Comparison of ENCODE assay signal across 14 cellular contexts in genomic region chr11:67408437-67409200, GRCh38. TPM values are rescaled to one million over a fixed set of nuclear protein-coding genes. Genes with fewer than 3 reads are reported as not detected.
DNase-seq lines count a peak whose midpoint lies in the region; ATAC-seq and TF ChIP-seq lines count a peak whose summit lies in the region.
"Had no signal": no experiment of that assay in that cellular context is flagged by ENCODE, and none has a peak within 500 bp of the region (broad histone marks: within the 10 kb centered on the region; RNA-seq: fewer than 3 reads in every experiment).

No MANE protein-coding gene starts in this region.

- peaks cover 75% of the 10 kb centered on the region for H3K4me1 Mint-ChIP-seq in activated CD4-positive, alpha-beta T cell treated with anti-CD3 and anti-CD28 coated beads for 36 hours
- H3K4me1 Mint-ChIP-seq in central memory CD8-positive, alpha-beta T cell = peaks cover 90% of the 10 kb centered on the region

- peak; percentile 1 for ATAC-seq in activated CD4-positive, alpha-beta T cell treated with anti-CD3 and anti-CD28 coated beads for 36 hours
- peak; percentile 8 for ATAC-seq in central memory CD8-positive, alpha-beta T cell (replicated peaks; ENCODE audit: extremely low read depth, poor library complexity, severe bottlenecking)
- no peak for ATAC-seq in left lobe of liver

- peaks cover 43% of the 10 kb centered on the region for H3K36me3 Mint-ChIP-seq in activated CD4-positive, alpha-beta T cell treated with anti-CD3 and anti-CD28 coated beads for 36 hours (ENCODE audit: low read depth)
- H3K36me3 Mint-ChIP-seq in central memory CD8-positive, alpha-beta T cell (ENCODE audit: insufficient read depth) = peaks cover 47% of the 10 kb centered on the region

- TF ChIP-seq POLR2A in NB4 (IDR thresholded peaks at IDR 0.05; ENCODE audit: extremely low read depth, insufficient read length) (no peak), stomach (IDR thresholded peaks at IDR 0.05) (no peak)

- intact Hi-C loops in activated CD4-positive, alpha-beta T cell treated with anti-CD3 and anti-CD28 coated beads for 36 hours (cut with DNase I, micrococcal nuclease) = loop anchor here in 1 of 2 experiments (10.0 kb wide), 1 partner anchor 716 kb away; the partner anchor contains the start of gene CHKA
- intact Hi-C loops in stomach (cut with DNase I; ENCODE audit: low total_unique reads) = no loop called here

- POLR2A ChIA-PET in activated CD4-positive, alpha-beta T cell treated with anti-CD3 and anti-CD28 coated beads for 36 hours (lab: Charles Lee) = interaction anchor here (0.9 to 3.0 kb wide), 2 partner anchors 10 to 28 kb away, joined by 3 to 13 read pairs; no protein-coding TSS in a partner anchor

- H3K4me3 ChIP-seq in NB4 (ENCODE audit: low read depth, low read length) (peak overlapping the region; percentile 63), stomach (no peak overlapping the region)

- H3K9me3 Mint-ChIP-seq in activated CD4-positive, alpha-beta T cell treated with anti-CD3 and anti-CD28 coated beads for 36 hours (ENCODE audit: low read depth) = no peaks in the 10 kb centered on the region
- H3K9me3 Mint-ChIP-seq in central memory CD8-positive, alpha-beta T cell = no peaks in the 10 kb centered on the region

- TF ChIP-seq CTCF in NB4 (IDR thresholded peaks at IDR 0.05; ENCODE audit: low read depth, low read length) = no peak
- TF ChIP-seq CTCF in stomach (IDR thresholded peaks at IDR 0.05) = no peak

- peaks cover 0 to 43% (median 31%) of the 10 kb centered on the region in 4 donors for H3K4me1 ChIP-seq in stomach

- peak; percentile 52 for DNase-seq in activated CD4-positive, alpha-beta T cell treated with anti-CD3 and anti-CD28 coated beads for 36 hours
- no peak for DNase-seq in activated CD4-positive, alpha-beta T cell treated with anti-CD3 and anti-CD28 coated beads, Interleukin-2, amount 50 U/mL, for 4 hours
- DNase-seq in NB4 (ENCODE audit: low read depth) (peak; percentile 62), stomach (no peak), NCI-H128 (lab: John Stamatoyannopoulos, UW; ENCODE audit: unreplicated experiment) (no peak), cerebellar cortex (ENCODE audit: low spot score) (no peak), left lobe of liver (ENCODE audit: low spot score) (no peak)
- no peak for DNase-seq in central memory CD8-positive, alpha-beta T cell (ENCODE audit: low spot score in 2 of 2)
- DNase-seq: NCI-H524 treated with DMSO at 0.1 percent for 48 hours had no signal

- no peaks in the 10 kb centered on the region for H3K36me3 ChIP-seq in stomach

- 58 to 83% (median 70%) methylated on average over 6 to 18 of the region's 18 CpGs for WGBS in stomach, 5 donors

- peak overlapping the region; percentile 85 for H3K4me3 Mint-ChIP-seq in activated CD4-positive, alpha-beta T cell treated with anti-CD3 and anti-CD28 coated beads for 36 hours
- H3K4me3 Mint-ChIP-seq in central memory CD8-positive, alpha-beta T cell = peak overlapping the region; percentile 87

- peak overlapping the region; percentile 87 for H3K27ac Mint-ChIP-seq in activated CD4-positive, alpha-beta T cell treated with anti-CD3 and anti-CD28 coated beads for 36 hours
- peak overlapping the region; percentile 92 for H3K27ac Mint-ChIP-seq in central memory CD8-positive, alpha-beta T cell (ENCODE audit: low read depth)

- no peaks in the 10 kb centered on the region for H3K27me3 Mint-ChIP-seq in activated CD4-positive, alpha-beta T cell treated with anti-CD3 and anti-CD28 coated beads for 36 hours
- no peaks in the 10 kb centered on the region for H3K27me3 Mint-ChIP-seq in central memory CD8-positive, alpha-beta T cell

- peaks cover 0 to 93% (median 0%) of the 10 kb centered on the region in 3 donors for H3K27me3 ChIP-seq in stomach

- H3K9me3 ChIP-seq in stomach = no peaks in the 10 kb centered on the region

- H3K27ac ChIP-seq in stomach = peak overlapping the region in 3 of 5 donors; percentile 36 to 66 (median 57)
- H3K27ac ChIP-seq: 22Rv1 had no signal

- TF ChIP-seq EP300 in stomach (IDR thresholded peaks at IDR 0.05) = no peak

- CTCF ChIA-PET in activated CD4-positive, alpha-beta T cell treated with anti-CD3 and anti-CD28 coated beads for 36 hours (lab: Charles Lee) = interaction anchor here (0.6 to 2.1 kb wide), 9 partner anchors 10 to 141 kb away, joined by 3 to 10 read pairs (median 3); no protein-coding TSS in a partner anchor

RNA-seq across cellular contexts. Expression of gene TBC1D10C, which starts 4.7 kb away (rescaled TPM):
- 100 to 1,000 TPM in 1 of 2 experiments, 10 to 100 TPM in 1; 83.2 to 123 TPM for total RNA-seq in activated CD4-positive, alpha-beta T cell treated with anti-CD3 and anti-CD28 coated beads for 36 hours
- total RNA-seq in stomach (10 to 100 TPM in 1 of 5 donors, 1 to 10 TPM in 3, under 1 TPM in 1; 0.29 to 12.0 (median 3.5) TPM), left lobe of liver (1.1 TPM)
- polyA plus RNA-seq in stomach = 1 to 10 TPM; 2.8 to 6.1 (median 5.5) TPM
- total RNA-seq: bronchial epithelial cell, Daoy, fibroblast of lung, MCF 10A had no signal

RNA-seq across cellular contexts. Expression of gene CARNS1, which starts 6.9 kb away (rescaled TPM):
- total RNA-seq in activated CD4-positive, alpha-beta T cell treated with anti-CD3 and anti-CD28 coated beads for 36 hours = 1 to 10 TPM; 1.5 to 1.6 TPM
- 10 to 100 TPM in 3 of 5 donors, 1 to 10 TPM in 1, under 1 TPM in 1; 0.29 to 33.3 (median 15.4) TPM for total RNA-seq in stomach
- 1 to 10 TPM in 2 of 3 donors, under 1 TPM in 1; 0.88 to 3.4 (median 2.4) TPM for polyA plus RNA-seq in stomach
- 0.28 TPM for total RNA-seq in left lobe of liver

RNA-seq across cellular contexts. Expression of gene PPP1CA, which starts 7.0 kb away (rescaled TPM):
- total RNA-seq in activated CD4-positive, alpha-beta T cell treated with anti-CD3 and anti-CD28 coated beads for 36 hours = 100 to 1,000 TPM; 199 to 227 TPM
- 100 to 1,000 TPM in 2 of 5 donors, 10 to 100 TPM in 3; 28.6 to 229 (median 97.9) TPM for total RNA-seq in stomach
- polyA plus RNA-seq in stomach = 100 to 1,000 TPM; 109 to 203 (median 153) TPM
- total RNA-seq in left lobe of liver = 63.1 TPM

RNA-seq across cellular contexts. Expression of gene RAD9A, which starts 16.8 kb away (rescaled TPM):
- total RNA-seq in activated CD4-positive, alpha-beta T cell treated with anti-CD3 and anti-CD28 coated beads for 36 hours = 10 to 100 TPM; 28.8 to 30.0 TPM
- total RNA-seq in stomach (10 to 100 TPM in 4 of 5 donors, 1 to 10 TPM in 1; 7.0 to 88.9 (median 29.5) TPM), left lobe of liver (14.9 TPM)
- polyA plus RNA-seq in stomach = 10 to 100 TPM; 11.8 to 30.3 (median 17.0) TPM

RNA-seq across cellular contexts. Expression of gene RPS6KB2, which starts 19.7 kb away (rescaled TPM):
- 10 to 100 TPM; 53.4 to 57.2 TPM for total RNA-seq in activated CD4-positive, alpha-beta T cell treated with anti-CD3 and anti-CD28 coated beads for 36 hours
- 100 to 1,000 TPM in 2 of 5 donors, 10 to 100 TPM in 3; 29.7 to 434 (median 82.3) TPM for total RNA-seq in stomach
- polyA plus RNA-seq in stomach = 10 to 100 TPM; 49.3 to 74.1 (median 68.9) TPM
- total RNA-seq in left lobe of liver = 31.5 TPM

Comparison
In these comparisons a context has a peak if more than half of its experiments do, and no peak if none do; other contexts are left out.
1. DNase-seq: peak in activated CD4-positive, alpha-beta T cell treated with anti-CD3 and anti-CD28 coated beads for 36 hours (single experiment) and NB4 (single experiment); none in activated CD4-positive, alpha-beta T cell treated with anti-CD3 and anti-CD28 coated beads, Interleukin-2, amount 50 U/mL, for 4 hours (0 of 2), central memory CD8-positive, alpha-beta T cell (0 of 2), stomach (single experiment), NCI-H128 (single experiment), cerebellar cortex (single experiment) and left lobe of liver (single experiment).
2. RNA of gene TBC1D10C, which starts 4.7 kb away (total RNA-seq): 83.2 to 123 TPM in activated CD4-positive, alpha-beta T cell treated with anti-CD3 and anti-CD28 coated beads for 36 hours; 0.29 to 12.0 TPM in stomach and 1.1 TPM in left lobe of liver (single experiment); every median in the first group is over 4 times any median in the second.